12 cellular contexts compared by ENCODE assay signal in genomic region chr9:6716766-6717165, GRCh38. TPM values are rescaled to one million over a fixed set of nuclear protein-coding genes. Genes with fewer than 3 reads are reported as not detected.
A peak's percentile ranks its signal among the peaks of the same experiment; 100 is the strongest.
DNase-seq lines count a peak whose midpoint lies in the region; FAIRE-seq and TF ChIP-seq lines count a peak whose summit lies in the region.
"Had no signal": no experiment of that assay in that cellular context is flagged by ENCODE, and none has a peak within 500 bp of the region (broad histone marks: within the 10 kb centered on the region; RNA-seq: fewer than 3 reads in every experiment).

No MANE protein-coding gene starts in this region.

- no peaks in the 10 kb centered on the region for H3K36me3 ChIP-seq in duodenal mucosa (ENCODE audit: control insufficient read depth in 1 of 2, insufficient read depth in 2 of 2, low read length in 2 of 2)
- no peaks in the 10 kb centered on the region for H3K36me3 ChIP-seq in small intestine (ENCODE audit: control insufficient read depth in 2 of 2, insufficient read depth in 2 of 2, low read length in 2 of 2)

- no peaks in the 10 kb centered on the region for H3K36me3 Mint-ChIP-seq in activated CD4-positive, alpha-beta T cell treated with anti-CD3 and anti-CD28 coated beads, Interleukin-2, amount 10 ng/mL, durations not matched to agents 24 days and 14 days (ENCODE audit: low read depth)
- no peaks in the 10 kb centered on the region for H3K36me3 Mint-ChIP-seq in progenitor cell of endocrine pancreas (ENCODE audit: insufficient read depth)

- TF ChIP-seq POLR2A in NB4 (IDR thresholded peaks at IDR 0.05; ENCODE audit: extremely low read depth, insufficient read length) = no peak

- 28 to 75% (median 60%) methylated on average over 9 of the region's 9 CpGs for WGBS in small intestine, 3 donors

- H3K4me1 Mint-ChIP-seq in activated CD4-positive, alpha-beta T cell treated with anti-CD3 and anti-CD28 coated beads, Interleukin-2, amount 10 ng/mL, durations not matched to agents 24 days and 14 days = peaks cover 4% of the 10 kb centered on the region
- no peaks in the 10 kb centered on the region for H3K4me1 Mint-ChIP-seq in progenitor cell of endocrine pancreas (ENCODE audit: low read depth)

- H3K4me3 ChIP-seq in NB4 (ENCODE audit: low read depth, low read length) = peak overlapping the region; percentile 76
- peak overlapping the region; percentile 69 to 92 for H3K4me3 ChIP-seq in duodenal mucosa (ENCODE audit: low read depth in 1 of 2, low read length in 2 of 2)
- H3K4me3 ChIP-seq in small intestine (ENCODE audit: low read depth in 1 of 2, low read length in 2 of 2) = peak overlapping the region; percentile 11 to 42

- peak overlapping the region; percentile 88 for H3K4me3 Mint-ChIP-seq in activated CD4-positive, alpha-beta T cell treated with anti-CD3 and anti-CD28 coated beads, Interleukin-2, amount 10 ng/mL, durations not matched to agents 24 days and 14 days
- H3K4me3 Mint-ChIP-seq in progenitor cell of endocrine pancreas (ENCODE audit: low read depth) = no peak overlapping the region

- H3K9me3 ChIP-seq in duodenal mucosa (ENCODE audit: control insufficient read depth in 1 of 2, low read length in 2 of 2) (no peaks in the 10 kb centered on the region), small intestine (ENCODE audit: control insufficient read depth, low read depth) (no peaks in the 10 kb centered on the region)
- H3K9me3 ChIP-seq: A549 had no signal

- DNase-seq in activated CD4-positive, alpha-beta T cell treated with anti-CD3 and anti-CD28 coated beads, Interleukin-2, amount 10 ng/mL, durations not matched to agents 24 days and 14 days = no peak
- DNase-seq in activated CD4-positive, alpha-beta T cell treated with anti-CD3 and anti-CD28 coated beads for 48 hours = no peak
- no peak for DNase-seq in NB4 (ENCODE audit: low read depth)
- DNase-seq in small intestine = peak; percentile 62
- no peak for DNase-seq in NCI-H2196 (lab: John Stamatoyannopoulos, UW; ENCODE audit: unreplicated experiment)
- no peak for DNase-seq in frontal cortex (ENCODE audit: low spot score in 2 of 2)
- DNase-seq in progenitor cell of endocrine pancreas (ENCODE audit: low spot score, unreplicated experiment) = no peak
- DNase-seq: DND-41, KBM-7, mesenchymal stem cell had no signal

- TF ChIP-seq CTCF in NB4 (IDR thresholded peaks at IDR 0.05; ENCODE audit: low read depth, low read length) (no peak), progenitor cell of endocrine pancreas (IDR thresholded peaks at IDR 0.05; ENCODE audit: unreplicated experiment) (no peak)

- H3K9ac ChIP-seq in duodenal mucosa (ENCODE audit: low read depth in 1 of 2, low read length in 2 of 2) = peak overlapping the region; percentile 74 to 87

- H3K27ac Mint-ChIP-seq in activated CD4-positive, alpha-beta T cell treated with anti-CD3 and anti-CD28 coated beads, Interleukin-2, amount 10 ng/mL, durations not matched to agents 24 days and 14 days = peak overlapping the region; percentile 93
- no peak overlapping the region for H3K27ac Mint-ChIP-seq in progenitor cell of endocrine pancreas

- FAIRE-seq in small intestine (lab: Jason Lieb, UNC) = no peak
- FAIRE-seq in frontal cortex (lab: Jason Lieb, UNC) = no peak
- FAIRE-seq: A549 had no signal

- H3K27me3 ChIP-seq in duodenal mucosa (ENCODE audit: control insufficient read depth in 1 of 2, insufficient read depth in 2 of 2, low read length in 2 of 2) (no peaks in the 10 kb centered on the region), small intestine (ENCODE audit: control insufficient read depth in 2 of 2, insufficient read depth in 2 of 2, low read length in 2 of 2) (no peaks in the 10 kb centered on the region)

- intact Hi-C loops in activated CD4-positive, alpha-beta T cell treated with anti-CD3 and anti-CD28 coated beads, Interleukin-2, amount 10 ng/mL, durations not matched to agents 24 days and 14 days (cut with micrococcal nuclease) = loop anchor here (1.0 kb wide), 1 partner anchor 35 kb away; no protein-coding TSS in a partner anchor

- no peaks in the 10 kb centered on the region for H3K9me3 Mint-ChIP-seq in activated CD4-positive, alpha-beta T cell treated with anti-CD3 and anti-CD28 coated beads, Interleukin-2, amount 10 ng/mL, durations not matched to agents 24 days and 14 days
- H3K9me3 Mint-ChIP-seq in progenitor cell of endocrine pancreas (ENCODE audit: low read depth) = no peaks in the 10 kb centered on the region

- H3K4me1 ChIP-seq in duodenal mucosa (ENCODE audit: control insufficient read depth in 1 of 2, insufficient read depth in 2 of 2, low read length in 2 of 2) = peaks cover 0 to 13% of the 10 kb centered on the region in 2 donors
- H3K4me1 ChIP-seq in small intestine (ENCODE audit: control insufficient read depth in 2 of 2, insufficient read depth in 1 of 2, low read depth in 1 of 2, low read length in 1 of 2) = no peaks in the 10 kb centered on the region

- H3K27ac ChIP-seq in duodenal mucosa (ENCODE audit: low read depth, low read length) (peak overlapping the region; percentile 88), small intestine (ENCODE audit: low read depth in 1 of 2, low read length in 1 of 2) (peak overlapping the region; percentile 75 to 76)

- H3K27me3 Mint-ChIP-seq in activated CD4-positive, alpha-beta T cell treated with anti-CD3 and anti-CD28 coated beads, Interleukin-2, amount 10 ng/mL, durations not matched to agents 24 days and 14 days = peaks cover 2% of the 10 kb centered on the region
- no peaks in the 10 kb centered on the region for H3K27me3 Mint-ChIP-seq in progenitor cell of endocrine pancreas

RNA-seq across cellular contexts. Expression of gene KDM4C, which starts 41.0 kb away (rescaled TPM):
- total RNA-seq in activated CD4-positive, alpha-beta T cell treated with anti-CD3 and anti-CD28 coated beads, Interleukin-2, amount 10 ng/mL, durations not matched to agents 24 days and 14 days = 36.4 and 39.8 TPM in 2 replicates
- polyA plus RNA-seq in small intestine = 10 to 100 TPM; 12.6 to 23.3 (median 14.6) TPM
- total RNA-seq in frontal cortex = 43.2 TPM
- total RNA-seq in progenitor cell of endocrine pancreas = 26.6 and 29.5 TPM in 2 replicates

Comparison
In these comparisons a context has a peak if more than half of its experiments do, and no peak if none do; other contexts are left out.
1. H3K4me3 ChIP-seq: peak in every context shown above with its lines; median percentile 80 in duodenal mucosa; 76 in NB4; 26 in small intestine.